In genomic region chr6:32979720-32980487, GRCh38 we compare ENCODE assay signal across 16 cellular contexts. TPM values are rescaled to one million over a fixed set of nuclear protein-coding genes. Genes with fewer than 3 reads are reported as not detected.
A peak's percentile ranks its signal among the peaks of the same experiment; 100 is the strongest.
DNase-seq lines count a peak whose midpoint lies in the region; ATAC-seq, FAIRE-seq and TF ChIP-seq lines count a peak whose summit lies in the region.
"Had no signal": no experiment of that assay in that cellular context is flagged by ENCODE, and none has a peak within 500 bp of the region (broad histone marks: within the 10 kb centered on the region; RNA-seq: fewer than 3 reads in every experiment).

No MANE protein-coding gene starts in this region.

- peak; percentile 64 for TF ChIP-seq POLR2A in K562 (conservative IDR thresholded peaks at IDR 0.05)
- TF ChIP-seq POLR2A in gastrocnemius medialis (IDR thresholded peaks at IDR 0.05), result no peak

- DNase-seq in activated CD4-positive, alpha-beta memory T cell treated with anti-CD3 and anti-CD28 coated beads for 36 hours, result no peak
- DNase-seq in activated CD4-positive, alpha-beta memory T cell treated with anti-CD3 and anti-CD28 coated beads, Interleukin-2, amount 10 ng/mL, durations not matched to agents 7 days and 5 days, result no peak
- no peak for DNase-seq in K562 (ENCODE audit: extremely low read depth in 1 of 4, low spot score in 3 of 4)
- DNase-seq in natural killer cell treated with Interleukin-12 subunit alpha and Interleukin-12 subunit beta and Interleukin-15 and Interleukin-18, amount 100 ng/mL, for 72 hours (ENCODE audit: low spot score), result no peak
- DNase-seq in HK-2 (ENCODE audit: unreplicated experiment), result no peak
- no peak for DNase-seq in gastrocnemius medialis
- no peak for DNase-seq in DMS153 treated with DMSO at 0.1 percent for 48 hours (lab: John Stamatoyannopoulos, UW; ENCODE audit: unreplicated experiment)
- DNase-seq: activated CD8-positive, alpha-beta memory T cell treated with anti-CD3 and anti-CD28 coated beads, Interleukin-2, amount 50 U/mL, for 4 hours; foreskin fibroblast; left ventricle myocardium superior; psoas muscle; stomach; uterus had no signal

- H3K27me3 Mint-ChIP-seq in activated CD4-positive, alpha-beta memory T cell treated with anti-CD3 and anti-CD28 coated beads for 36 hours, result no peaks in the 10 kb centered on the region
- no peaks in the 10 kb centered on the region for H3K27me3 Mint-ChIP-seq in activated CD4-positive, alpha-beta memory T cell treated with anti-CD3 and anti-CD28 coated beads, Interleukin-2, amount 10 ng/mL, durations not matched to agents 7 days and 5 days
- no peaks in the 10 kb centered on the region for H3K27me3 Mint-ChIP-seq in IgD-negative memory B cell
- no peaks in the 10 kb centered on the region for H3K27me3 Mint-ChIP-seq in natural killer cell treated with Interleukin-12 subunit alpha and Interleukin-12 subunit beta and Interleukin-15 and Interleukin-18, amount 100 ng/mL, for 72 hours

- no peak overlapping the region for H3K9ac ChIP-seq in K562 (ENCODE audit: insufficient read depth in 1 of 2, low read depth in 2 of 2, low read length in 2 of 2)

- H3K27ac ChIP-seq in K562 (ENCODE audit: extremely low read depth, low read depth, low read length) (no peak overlapping the region), gastrocnemius medialis (peak overlapping the region in 2 of 4 donors; percentile 29 to 39)
- H3K27ac ChIP-seq: uterus had no signal

- TF ChIP-seq EP300 in K562 (IDR thresholded peaks at IDR 0.05; ENCODE audit: low read length), result no peak

- no peak for TF ChIP-seq RAD21 in K562 (CRISPR knock-in tag; conservative IDR thresholded peaks at IDR 0.05 in 1 of 2, IDR thresholded peaks at IDR 0.05 in 1 of 2)

- H3K36me3 ChIP-seq in K562 (ENCODE audit: control insufficient read depth, insufficient read depth, low read length) (peaks cover 73% of the 10 kb centered on the region), gastrocnemius medialis (peaks cover 6 to 73% of the 10 kb centered on the region in 2 donors)
- H3K36me3 ChIP-seq: uterus had no signal

- peaks cover 17% of the 10 kb centered on the region for H3K9me1 ChIP-seq in K562 (ENCODE audit: control insufficient read depth, insufficient read depth, low read length)

- ATAC-seq in K562 (no peak), gastrocnemius medialis (no peak)
- no peak for ATAC-seq in natural killer cell treated with Interleukin-12 subunit alpha and Interleukin-12 subunit beta and Interleukin-15 and Interleukin-18, amount 100 ng/mL, for 72 hours
- ATAC-seq: left ventricle myocardium superior, psoas muscle had no signal

- FAIRE-seq in K562 (lab: Jason Lieb, UNC), result no peak
- FAIRE-seq: A204.1, endothelial cell of umbilical vein had no signal

- H3K9me3 ChIP-seq in K562 (replicated peaks; ENCODE audit: control insufficient read depth, insufficient read depth, low read depth, low read length) (no peaks in the 10 kb centered on the region), gastrocnemius medialis (no peaks in the 10 kb centered on the region)
- H3K9me3 ChIP-seq: psoas muscle, stomach, uterus had no signal

- H3K4me3 ChIP-seq in K562 (no peak overlapping the region), gastrocnemius medialis (no peak overlapping the region)
- H3K4me3 ChIP-seq: psoas muscle, uterus had no signal

- CTCF ChIA-PET in activated CD4-positive, alpha-beta memory T cell treated with anti-CD3 and anti-CD28 coated beads for 36 hours (lab: Charles Lee), result interaction anchor here (0.8 to 11.6 kb wide), 5 partner anchors 11 to 112 kb away, joined by 3 to 384 read pairs (median 26); partner anchors contain the start of genes BRD2, HLA-DMA and HLA-DMB
- CTCF ChIA-PET in activated CD4-positive, alpha-beta memory T cell treated with anti-CD3 and anti-CD28 coated beads, Interleukin-2, amount 10 ng/mL, durations not matched to agents 7 days and 5 days (lab: Charles Lee), result interaction anchor here (1.5 to 2.7 kb wide), 6 partner anchors 9 to 94 kb away, joined by 4 to 13 read pairs (median 8); partner anchors contain the start of genes BRD2 and HLA-DMA
- CTCF ChIA-PET in K562 (lab: Yijun Ruan, JAX; ENCODE audit: low intra/inter-chr PET ratio), result no interaction called here

- H3K4me1 ChIP-seq in K562 (replicated peaks in 1 of 2; ENCODE audit: control insufficient read depth in 2 of 2, insufficient read depth in 2 of 2, low read length in 2 of 2), result peaks cover 5 to 16% of the 10 kb centered on the region in 2 experiments; a peak in 3 of 5 replicates
- peaks cover 47 to 58% of the 10 kb centered on the region in 2 donors for H3K4me1 ChIP-seq in gastrocnemius medialis
- H3K4me1 ChIP-seq: uterus had no signal

- in situ Hi-C loops in K562 (cut with MboI), result loop anchor here (10.0 kb wide), 1 partner anchor 45 kb away; no protein-coding TSS in a partner anchor
- in situ Hi-C loops in gastrocnemius medialis (cut with MboI; ENCODE audit: low sequenced_read_pairs in 4 of 4), result loop anchor here in 3 of 4 donors (5.0 to 25.0 kb wide), 3 partner anchors 43 to 95 kb away; no protein-coding TSS in a partner anchor

- H3K4me3 Mint-ChIP-seq in activated CD4-positive, alpha-beta memory T cell treated with anti-CD3 and anti-CD28 coated beads for 36 hours, result no peak overlapping the region
- no peak overlapping the region for H3K4me3 Mint-ChIP-seq in activated CD4-positive, alpha-beta memory T cell treated with anti-CD3 and anti-CD28 coated beads, Interleukin-2, amount 10 ng/mL, durations not matched to agents 7 days and 5 days
- peak overlapping the region in 1 of 4 donors; percentile 40 for H3K4me3 Mint-ChIP-seq in IgD-negative memory B cell
- H3K4me3 Mint-ChIP-seq in natural killer cell treated with Interleukin-12 subunit alpha and Interleukin-12 subunit beta and Interleukin-15 and Interleukin-18, amount 100 ng/mL, for 72 hours, result no peak overlapping the region

- no TSS peak for BruUV-seq in K562 (replicated peaks; lab: Mats Ljungman, UMichigan)

- no peaks in the 10 kb centered on the region for H3K9me3 Mint-ChIP-seq in activated CD4-positive, alpha-beta memory T cell treated with anti-CD3 and anti-CD28 coated beads for 36 hours
- no peaks in the 10 kb centered on the region for H3K9me3 Mint-ChIP-seq in activated CD4-positive, alpha-beta memory T cell treated with anti-CD3 and anti-CD28 coated beads, Interleukin-2, amount 10 ng/mL, durations not matched to agents 7 days and 5 days
- H3K9me3 Mint-ChIP-seq in IgD-negative memory B cell, result no peaks in the 10 kb centered on the region
- no peaks in the 10 kb centered on the region for H3K9me3 Mint-ChIP-seq in natural killer cell treated with Interleukin-12 subunit alpha and Interleukin-12 subunit beta and Interleukin-15 and Interleukin-18, amount 100 ng/mL, for 72 hours

- H3K79me2 ChIP-seq in K562 (ENCODE audit: control insufficient read depth, insufficient read depth, low read length), result peaks cover 39% of the 10 kb centered on the region

- H3K4me2 ChIP-seq in K562 (ENCODE audit: insufficient read depth, low read length), result no peak overlapping the region

- H2AFZ ChIP-seq in K562 (ENCODE audit: low read depth, low read length), result no peak overlapping the region

- no peak for TF ChIP-seq CTCF in K562 (IDR thresholded peaks at IDR 0.05 in 2 of 3, conservative IDR thresholded peaks at IDR 0.05 in 1 of 3; ENCODE audit: insufficient read depth in 2 of 3, low read depth in 1 of 3, low read length in 3 of 3)
- no peak for TF ChIP-seq CTCF in gastrocnemius medialis (IDR thresholded peaks at IDR 0.05 in 4 of 5, conservative IDR thresholded peaks at IDR 0.05 in 1 of 5)

- POLR2A ChIA-PET in activated CD4-positive, alpha-beta memory T cell treated with anti-CD3 and anti-CD28 coated beads for 36 hours (lab: Charles Lee), result interaction anchor here (0.9 to 6.7 kb wide), 3 partner anchors 9 to 142 kb away, joined by 3 to 125 read pairs (median 3); partner anchors contain the start of genes BRD2 and TAP2
- POLR2A ChIA-PET in activated CD4-positive, alpha-beta memory T cell treated with anti-CD3 and anti-CD28 coated beads, Interleukin-2, amount 10 ng/mL, durations not matched to agents 7 days and 5 days (lab: Charles Lee), result interaction anchor here (0.6 to 12.4 kb wide), 11 partner anchors 9 to 135 kb away, joined by 3 to 315 read pairs (median 4); partner anchors contain the start of genes BRD2, HLA-DMB, PSMB9 and TAP1
- POLR2A ChIA-PET in K562 (lab: Yijun Ruan, JAX), result interaction anchor here (0.6 to 12.5 kb wide), 17 partner anchors 8 to 424 kb away, joined by 3 to 384 read pairs (median 4); partner anchors contain the start of genes BRD2, HLA-DMA and TAP2

- intact Hi-C loops in activated CD4-positive, alpha-beta memory T cell treated with anti-CD3 and anti-CD28 coated beads for 36 hours (cut with micrococcal nuclease), result loop anchor here (10.0 kb wide), 1 partner anchor 1005 kb away; the partner anchor contains the start of gene DXO
- intact Hi-C loops in K562 (cut with micrococcal nuclease), result no loop called here
- intact Hi-C loops in gastrocnemius medialis (cut with DNase I; ENCODE audit: low total_unique reads), result no loop called here

- H3K36me3 Mint-ChIP-seq in activated CD4-positive, alpha-beta memory T cell treated with anti-CD3 and anti-CD28 coated beads for 36 hours, result peaks cover 65% of the 10 kb centered on the region
- H3K36me3 Mint-ChIP-seq in activated CD4-positive, alpha-beta memory T cell treated with anti-CD3 and anti-CD28 coated beads, Interleukin-2, amount 10 ng/mL, durations not matched to agents 7 days and 5 days (ENCODE audit: low read depth), result peaks cover 80% of the 10 kb centered on the region
- no peaks in the 10 kb centered on the region for H3K36me3 Mint-ChIP-seq in IgD-negative memory B cell
- H3K36me3 Mint-ChIP-seq in natural killer cell treated with Interleukin-12 subunit alpha and Interleukin-12 subunit beta and Interleukin-15 and Interleukin-18, amount 100 ng/mL, for 72 hours, result peaks cover 49% of the 10 kb centered on the region

- H3K27me3 ChIP-seq in K562 (ENCODE audit: control insufficient read depth in 2 of 2, insufficient read depth in 2 of 2, low read length in 2 of 2) (no peaks in the 10 kb centered on the region), gastrocnemius medialis (no peaks in the 10 kb centered on the region)
- H3K27me3 ChIP-seq: stomach, uterus had no signal

- H4K20me1 ChIP-seq in K562 (replicated peaks; ENCODE audit: control insufficient read depth, insufficient read depth, low read length), result peaks cover 70% of the 10 kb centered on the region

- peak overlapping the region; percentile 38 for H3K27ac Mint-ChIP-seq in activated CD4-positive, alpha-beta memory T cell treated with anti-CD3 and anti-CD28 coated beads for 36 hours
- H3K27ac Mint-ChIP-seq in activated CD4-positive, alpha-beta memory T cell treated with anti-CD3 and anti-CD28 coated beads, Interleukin-2, amount 10 ng/mL, durations not matched to agents 7 days and 5 days, result no peak overlapping the region
- H3K27ac Mint-ChIP-seq in IgD-negative memory B cell, result peak overlapping the region in 2 of 3 donors; percentile 75 to 83
- H3K27ac Mint-ChIP-seq in natural killer cell treated with Interleukin-12 subunit alpha and Interleukin-12 subunit beta and Interleukin-15 and Interleukin-18, amount 100 ng/mL, for 72 hours, result peak overlapping the region; percentile 83 to 87

- H3K4me1 Mint-ChIP-seq in activated CD4-positive, alpha-beta memory T cell treated with anti-CD3 and anti-CD28 coated beads for 36 hours (ENCODE audit: low read depth), result peaks cover 56% of the 10 kb centered on the region
- H3K4me1 Mint-ChIP-seq in activated CD4-positive, alpha-beta memory T cell treated with anti-CD3 and anti-CD28 coated beads, Interleukin-2, amount 10 ng/mL, durations not matched to agents 7 days and 5 days, result peaks cover 73% of the 10 kb centered on the region
- peaks cover 33 to 50% (median 49%) of the 10 kb centered on the region in 3 donors for H3K4me1 Mint-ChIP-seq in IgD-negative memory B cell
- H3K4me1 Mint-ChIP-seq in natural killer cell treated with Interleukin-12 subunit alpha and Interleukin-12 subunit beta and Interleukin-15 and Interleukin-18, amount 100 ng/mL, for 72 hours (ENCODE audit: low read depth in 2 of 2), result peaks cover 61 to 68% of the 10 kb centered on the region in 2 donors

- WGBS in K562 (ENCODE audit: insufficient coverage, low coverage, missing lambda C conversion rate), result 94% methylated on average over 12 of the region's 12 CpGs

RNA-seq across cellular contexts. Expression of gene BRD2, which starts 11.5 kb away (rescaled TPM):
- total RNA-seq in activated CD4-positive, alpha-beta memory T cell treated with anti-CD3 and anti-CD28 coated beads for 36 hours, result 100 to 1,000 TPM; 168 to 190 TPM
- total RNA-seq in activated CD4-positive, alpha-beta memory T cell treated with anti-CD3 and anti-CD28 coated beads, Interleukin-2, amount 10 ng/mL, durations not matched to agents 7 days and 5 days, result 100 to 1,000 TPM; 290 to 297 TPM
- 110 TPM for polyA plus RNA-seq in IgD-negative memory B cell
- total RNA-seq in K562 (2011; cell fraction: chromatin; rRNA removed; ENCODE audit: low replicate concordance), result 729 and 883 TPM in 2 replicates
- total RNA-seq in K562 (2011; cell fraction: nucleolus; rRNA removed), result 319 and 374 TPM in 2 replicates
- 421 and 486 TPM in 2 replicates for total RNA-seq in K562 (2011; cell fraction: nucleoplasm; rRNA removed)
- 133 and 136 TPM in 2 replicates for total RNA-seq in K562 (2014; rRNA removed)
- total RNA-seq in K562 (2014; rRNA removed; fragmentation: Illumina TruSeq; extraction: Trizol), result 135 and 136 TPM in 2 replicates
- 185 and 186 TPM in 2 replicates for total RNA-seq in K562 (2015; rRNA removed; fragmentation: Illumina TruSeq; extraction: Trizol)
- total RNA-seq in K562 (2021), result 173 and 181 TPM in 2 replicates
- 189 and 242 TPM in 2 replicates for polyA plus RNA-seq in K562 (2011; rRNA removed)
- 99.8 and 136 TPM in 2 replicates for polyA plus RNA-seq in K562 (2011; cell fraction: cytosol; rRNA removed)
- polyA plus RNA-seq in K562 (2011; cell fraction: nucleus; rRNA removed), result 407 and 463 TPM in 2 replicates
- polyA plus RNA-seq in K562 (2012), result 164 and 174 TPM in 2 replicates
- polyA plus RNA-seq in K562 (2014; fragmentation: Illumina TruSeq; extraction: Trizol), result 211 and 252 TPM in 2 replicates
- polyA plus RNA-seq in K562 (2014; fragmentation: Nextera tagmentation; extraction: Ambion mirVana), result 100 to 1,000 TPM in 1 of 2 experiments, 10 to 100 TPM in 1; 19.0 to 113 TPM
- polyA plus RNA-seq in K562 (2014; rRNA removed), result 192 and 194 TPM in 2 replicates
- polyA minus RNA-seq in K562 (2011; rRNA and poly(A)+ RNA removed), result 117 and 145 TPM in 2 replicates
- 73.6 and 84.6 TPM in 2 replicates for polyA minus RNA-seq in K562 (2011; cell fraction: cytosol; rRNA and poly(A)+ RNA removed)
- polyA minus RNA-seq in K562 (2011; cell fraction: nucleus; rRNA and poly(A)+ RNA removed), result 153 and 260 TPM in 2 replicates
- total RNA-seq in natural killer cell treated with Interleukin-12 subunit alpha and Interleukin-12 subunit beta and Interleukin-15 and Interleukin-18, amount 100 ng/mL, for 72 hours, result 100 to 1,000 TPM; 347 to 352 TPM
- total RNA-seq in gastrocnemius medialis, result 100 to 1,000 TPM in 1 of 4 donors, 10 to 100 TPM in 3; 62.5 to 108 (median 86.6) TPM

RNA-seq across cellular contexts. Expression of gene HLA-DMA, which starts 27.0 kb away (rescaled TPM):
- total RNA-seq in activated CD4-positive, alpha-beta memory T cell treated with anti-CD3 and anti-CD28 coated beads for 36 hours, result 10 to 100 TPM in 1 of 2 experiments, 1 to 10 TPM in 1; 9.6 to 10.2 TPM
- total RNA-seq in activated CD4-positive, alpha-beta memory T cell treated with anti-CD3 and anti-CD28 coated beads, Interleukin-2, amount 10 ng/mL, durations not matched to agents 7 days and 5 days, result 10 to 100 TPM; 54.0 to 54.3 TPM
- polyA plus RNA-seq in IgD-negative memory B cell (946 TPM), K562 (2011; rRNA removed) (0.13 and 0.28 TPM in 2 replicates), K562 (2014; fragmentation: Illumina TruSeq; extraction: Trizol) (0.50 and 0.83 TPM in 2 replicates), K562 (2014; fragmentation: Nextera tagmentation; extraction: Ambion mirVana) (under 1 TPM; 0.18 to 0.78 TPM), K562 (2014; rRNA removed) (0.48 and 1.7 TPM in 2 replicates)
- 0.55 and 0.81 TPM in 2 replicates for total RNA-seq in K562 (2011; cell fraction: chromatin; rRNA removed; ENCODE audit: low replicate concordance)
- total RNA-seq in K562 (2011; cell fraction: nucleolus; rRNA removed), result 0.83 and 0.92 TPM in 2 replicates
- total RNA-seq in K562 (2011; cell fraction: nucleoplasm; rRNA removed), result 2.4 and 2.9 TPM in 2 replicates
- total RNA-seq in K562 (2014; rRNA removed) (0.23 and 0.33 TPM in 2 replicates), K562 (2014; rRNA removed; fragmentation: Illumina TruSeq; extraction: Trizol) (0.29 and 0.51 TPM in 2 replicates), K562 (2015; rRNA removed; fragmentation: Illumina TruSeq; extraction: Trizol) (0.58 and 0.60 TPM in 2 replicates), K562 (2021) (0.47 and 0.75 TPM in 2 replicates), gastrocnemius medialis (10 to 100 TPM in 1 of 4 donors, 1 to 10 TPM in 3; 3.6 to 22.8 (median 6.3) TPM)
- polyA plus RNA-seq in K562 (2011; cell fraction: cytosol; rRNA removed), result 0.56 and 0.73 TPM in 2 replicates
- polyA plus RNA-seq in K562 (2011; cell fraction: nucleus; rRNA removed), result 2.3 TPM in 2 replicates
- 0.76 and 1.1 TPM in 2 replicates for polyA plus RNA-seq in K562 (2012)
- 0.25 and 0.39 TPM in 2 replicates for polyA minus RNA-seq in K562 (2011; rRNA and poly(A)+ RNA removed)
- polyA minus RNA-seq in K562 (2011; cell fraction: cytosol; rRNA and poly(A)+ RNA removed), result not detected in 2 replicates
- polyA minus RNA-seq in K562 (2011; cell fraction: nucleus; rRNA and poly(A)+ RNA removed), result 1.8 and 2.3 TPM in 2 replicates
- total RNA-seq in natural killer cell treated with Interleukin-12 subunit alpha and Interleukin-12 subunit beta and Interleukin-15 and Interleukin-18, amount 100 ng/mL, for 72 hours, result 10 to 100 TPM; 16.9 to 73.0 TPM

RNA-seq across cellular contexts. Expression of gene HLA-DOA, which starts 29.5 kb away (rescaled TPM):
- total RNA-seq in activated CD4-positive, alpha-beta memory T cell treated with anti-CD3 and anti-CD28 coated beads for 36 hours, result under 1 TPM; 0.53 to 0.55 TPM
- 1 to 10 TPM; 3.4 to 4.1 TPM for total RNA-seq in activated CD4-positive, alpha-beta memory T cell treated with anti-CD3 and anti-CD28 coated beads, Interleukin-2, amount 10 ng/mL, durations not matched to agents 7 days and 5 days
- polyA plus RNA-seq in IgD-negative memory B cell, result 363 TPM
- not detected in 2 replicates for total RNA-seq in K562 (2011; cell fraction: chromatin; rRNA removed; ENCODE audit: low replicate concordance)
- total RNA-seq in K562 (2011; cell fraction: nucleolus; rRNA removed), result not detected in 2 replicates
- not detected in 2 replicates for total RNA-seq in K562 (2011; cell fraction: nucleoplasm; rRNA removed)
- not detected in 2 replicates for total RNA-seq in K562 (2014; rRNA removed)
- total RNA-seq in K562 (2014; rRNA removed; fragmentation: Illumina TruSeq; extraction: Trizol), result not detected in 2 replicates
- not detected in 2 replicates for total RNA-seq in K562 (2015; rRNA removed; fragmentation: Illumina TruSeq; extraction: Trizol)
- 0.07 TPM in 1 of 2 replicates, not detected in the other for total RNA-seq in K562 (2021)
- not detected in 2 replicates for polyA plus RNA-seq in K562 (2011; rRNA removed)
- not detected in 2 replicates for polyA plus RNA-seq in K562 (2011; cell fraction: cytosol; rRNA removed)
- not detected in 2 replicates for polyA plus RNA-seq in K562 (2011; cell fraction: nucleus; rRNA removed)
- polyA plus RNA-seq in K562 (2012), result not detected in 2 replicates
- not detected in 2 replicates for polyA plus RNA-seq in K562 (2014; fragmentation: Illumina TruSeq; extraction: Trizol)
- not detected for polyA plus RNA-seq in K562 (2014; fragmentation: Nextera tagmentation; extraction: Ambion mirVana)
- polyA plus RNA-seq in K562 (2014; rRNA removed), result not detected in 2 replicates
- polyA minus RNA-seq in K562 (2011; rRNA and poly(A)+ RNA removed), result not detected in 2 replicates
- not detected in 2 replicates for polyA minus RNA-seq in K562 (2011; cell fraction: cytosol; rRNA and poly(A)+ RNA removed)
- polyA minus RNA-seq in K562 (2011; cell fraction: nucleus; rRNA and poly(A)+ RNA removed), result not detected in 2 replicates
- total RNA-seq in natural killer cell treated with Interleukin-12 subunit alpha and Interleukin-12 subunit beta and Interleukin-15 and Interleukin-18, amount 100 ng/mL, for 72 hours, result 10 to 100 TPM in 1 of 2 donors, under 1 TPM in 1; 0.86 to 22.1 TPM
- total RNA-seq in gastrocnemius medialis, result 1 to 10 TPM in 2 of 4 donors, under 1 TPM in 2; 0.20 to 2.9 (median 0.86) TPM
- total RNA-seq: endothelial cell of umbilical vein had no signal
- polyA plus RNA-seq: endothelial cell of umbilical vein had no signal

RNA-seq across cellular contexts. Expression of gene HLA-DMB, which starts 39.1 kb away (rescaled TPM):
- 1 to 10 TPM; 1.6 to 1.9 TPM for total RNA-seq in activated CD4-positive, alpha-beta memory T cell treated with anti-CD3 and anti-CD28 coated beads for 36 hours
- total RNA-seq in activated CD4-positive, alpha-beta memory T cell treated with anti-CD3 and anti-CD28 coated beads, Interleukin-2, amount 10 ng/mL, durations not matched to agents 7 days and 5 days, result 10 to 100 TPM; 19.1 to 20.0 TPM
- 771 TPM for polyA plus RNA-seq in IgD-negative memory B cell
- not detected in 2 replicates for total RNA-seq in K562 (2011; cell fraction: chromatin; rRNA removed; ENCODE audit: low replicate concordance)
- total RNA-seq in K562 (2011; cell fraction: nucleolus; rRNA removed), result not detected in 2 replicates
- not detected in 2 replicates for total RNA-seq in K562 (2011; cell fraction: nucleoplasm; rRNA removed)
- not detected in 2 replicates for total RNA-seq in K562 (2014; rRNA removed)
- not detected in 2 replicates for total RNA-seq in K562 (2014; rRNA removed; fragmentation: Illumina TruSeq; extraction: Trizol)
- total RNA-seq in K562 (2015; rRNA removed; fragmentation: Illumina TruSeq; extraction: Trizol), result not detected in 2 replicates
- total RNA-seq in K562 (2021), result 0.18 and 0.38 TPM in 2 replicates
- polyA plus RNA-seq in K562 (2011; rRNA removed), result not detected in 2 replicates
- not detected in 2 replicates for polyA plus RNA-seq in K562 (2011; cell fraction: cytosol; rRNA removed)
- polyA plus RNA-seq in K562 (2011; cell fraction: nucleus; rRNA removed), result not detected in 2 replicates
- polyA plus RNA-seq in K562 (2012), result not detected in 2 replicates
- not detected in 2 replicates for polyA plus RNA-seq in K562 (2014; fragmentation: Illumina TruSeq; extraction: Trizol)
- polyA plus RNA-seq in K562 (2014; fragmentation: Nextera tagmentation; extraction: Ambion mirVana), result not detected
- 0.03 TPM in 1 of 2 replicates, not detected in the other for polyA plus RNA-seq in K562 (2014; rRNA removed)
- not detected in 2 replicates for polyA minus RNA-seq in K562 (2011; rRNA and poly(A)+ RNA removed)
- polyA minus RNA-seq in K562 (2011; cell fraction: cytosol; rRNA and poly(A)+ RNA removed), result not detected in 2 replicates
- polyA minus RNA-seq in K562 (2011; cell fraction: nucleus; rRNA and poly(A)+ RNA removed), result not detected in 2 replicates
- 10 to 100 TPM in 1 of 2 donors, 1 to 10 TPM in 1; 2.7 to 17.8 TPM for total RNA-seq in natural killer cell treated with Interleukin-12 subunit alpha and Interleukin-12 subunit beta and Interleukin-15 and Interleukin-18, amount 100 ng/mL, for 72 hours
- 1 to 10 TPM; 4.3 to 8.1 (median 5.6) TPM for total RNA-seq in gastrocnemius medialis
- total RNA-seq: endothelial cell of umbilical vein had no signal
